14 cellular contexts compared by ENCODE assay signal in genomic region chr10:34789993-34790506, GRCh38. TPM values are rescaled to one million over a fixed set of nuclear protein-coding genes. Genes with fewer than 3 reads are reported as not detected.
DNase-seq lines count a peak whose midpoint lies in the region; FAIRE-seq and TF ChIP-seq lines count a peak whose summit lies in the region.
"Had no signal": no experiment of that assay in that cellular context is flagged by ENCODE, and none has a peak within 500 bp of the region (broad histone marks: within the 10 kb centered on the region; RNA-seq: fewer than 3 reads in every experiment).

No MANE protein-coding gene starts in this region.

- DNase-seq in NCI-H1417 (lab: John Stamatoyannopoulos, UW) (peak in 2 of 3 experiments; percentile 7 to 51), NCI-H1417 treated with DMSO at 0.1 percent for 48 hours (lab: John Stamatoyannopoulos, UW) (no peak), NCI-H748 treated with DMSO at 0.1 percent for 48 hours (lab: John Stamatoyannopoulos, UW) (peak; percentile 49), hepatocyte (ENCODE audit: low spot score) (peak; percentile 60), epidermal melanocyte (ENCODE audit: insufficient read length, low spot score) (no peak), frontal cortex (ENCODE audit: low spot score in 2 of 2) (no peak), NCI-H526 treated with DMSO at 0.1 percent for 48 hours (lab: John Stamatoyannopoulos, UW) (no peak)
- DNase-seq: activated T-cell treated with anti-CD3 and anti-CD28 coated beads, Interleukin-2, amount 50 U/mL, for 72 hours; EL; NCI-H2227 treated with DMSO at 0.1 percent for 48 hours; stimulated activated CD4-positive, alpha-beta T cell treated with anti-CD3 and anti-CD28 coated beads, Interleukin-4, amount 100 ng/mL, for 1 hour; stimulated activated naive CD8-positive, alpha-beta T cell treated with anti-CD3 and anti-CD28 coated beads, Interleukin-15, amount 100 ng/mL, for 72 hours had no signal

- no peak for TF ChIP-seq CTCF in hepatocyte (IDR thresholded peaks at IDR 0.05; ENCODE audit: poor library complexity)

- H2AFZ ChIP-seq in hepatocyte, result no peak overlapping the region

- H3K9me3 ChIP-seq in hepatocyte (ENCODE audit: low read depth) (no peaks in the 10 kb centered on the region), skeletal muscle tissue (ENCODE audit: control insufficient read depth in 3 of 3, low read length in 3 of 3) (no peaks in the 10 kb centered on the region)

- H3K4me2 ChIP-seq in hepatocyte, result peak overlapping the region; percentile 53

- peaks cover 14% of the 10 kb centered on the region for H3K4me1 ChIP-seq in hepatocyte (ENCODE audit: insufficient read depth)
- H3K4me1 ChIP-seq in skeletal muscle tissue (ENCODE audit: control insufficient read depth in 3 of 3, insufficient read depth in 3 of 3, low read length in 3 of 3), result peaks cover 28 to 63% (median 37%) of the 10 kb centered on the region in 3 donors

- peaks cover 51% of the 10 kb centered on the region for H4K20me1 ChIP-seq in hepatocyte (ENCODE audit: insufficient read depth, poor library complexity, severe bottlenecking)

- H3K36me3 ChIP-seq in hepatocyte (replicated peaks; ENCODE audit: insufficient read depth, low read depth), result no peaks in the 10 kb centered on the region
- no peaks in the 10 kb centered on the region for H3K36me3 ChIP-seq in skeletal muscle tissue (ENCODE audit: control insufficient read depth in 3 of 3, insufficient read depth in 3 of 3, low read length in 3 of 3)

- no peak overlapping the region for H3K4me3 ChIP-seq in hepatocyte
- no peak overlapping the region for H3K4me3 ChIP-seq in skeletal muscle tissue (ENCODE audit: low read length in 3 of 3)

- FAIRE-seq in frontal cortex (lab: Jason Lieb, UNC), result no peak
- FAIRE-seq: A204.1 had no signal

- WGBS in hepatocyte (ENCODE audit: low lambda C conversion rate, missing lambda C conversion rate), result 33% methylated on average over 4 of the region's 4 CpGs

- H3K9me2 ChIP-seq in hepatocyte (replicated peaks; ENCODE audit: insufficient read depth), result no peaks in the 10 kb centered on the region

- peaks cover 96% of the 10 kb centered on the region for H3K79me2 ChIP-seq in hepatocyte

- H3K27ac ChIP-seq in hepatocyte, result peak overlapping the region; percentile 57
- no peak overlapping the region for H3K27ac ChIP-seq in skeletal muscle tissue (ENCODE audit: low read depth, low read length)

- peak overlapping the region in 2 of 3 donors; percentile 18 to 46 for H3K9ac ChIP-seq in skeletal muscle tissue (ENCODE audit: low read depth in 1 of 3, low read length in 3 of 3)

- H3K27me3 ChIP-seq in hepatocyte (no peaks in the 10 kb centered on the region), skeletal muscle tissue (ENCODE audit: control insufficient read depth in 3 of 3, insufficient read depth in 3 of 3, low read length in 3 of 3) (no peaks in the 10 kb centered on the region)

RNA-seq across cellular contexts. Expression of gene PARD3, which starts 25.0 kb away (rescaled TPM):
- total RNA-seq in hepatocyte, result 59.7 TPM in 2 replicates
- 39.4 and 47.2 TPM in 2 replicates for polyA plus RNA-seq in hepatocyte
- total RNA-seq in skeletal muscle tissue, result 88.7 TPM
- total RNA-seq in frontal cortex, result 27.7 TPM

Comparison
In these comparisons a context has a peak if more than half of its experiments do, and no peak if none do; other contexts are left out.
1. DNase-seq: peak in NCI-H1417 (2 of 3), NCI-H748 treated with DMSO at 0.1 percent for 48 hours (single experiment) and hepatocyte (single experiment); none in NCI-H1417 treated with DMSO at 0.1 percent for 48 hours (single experiment), epidermal melanocyte (single experiment), frontal cortex (0 of 2) and NCI-H526 treated with DMSO at 0.1 percent for 48 hours (single experiment).